In the genomic region with DNA sequence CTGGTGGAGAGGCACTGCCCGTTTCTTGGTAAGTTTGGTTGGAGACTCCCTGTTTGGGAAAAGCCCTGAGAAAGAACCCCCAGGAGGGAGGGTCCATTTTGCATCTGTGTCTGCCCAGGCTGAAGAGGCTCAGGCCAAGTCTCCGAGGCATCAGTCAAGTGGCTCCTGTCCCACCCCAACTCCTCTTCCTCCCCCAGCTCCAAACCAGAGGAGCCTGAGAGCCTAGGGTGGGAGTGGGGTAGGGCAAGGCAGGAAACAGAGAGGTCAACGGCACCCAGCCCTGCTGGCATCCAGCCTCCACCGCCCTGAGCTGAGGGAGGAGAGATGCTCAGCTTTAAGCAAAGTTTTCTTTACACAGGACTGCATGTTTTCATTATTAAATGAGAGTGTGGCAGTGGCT, we compare ENCODE assay signal across 19 cellular contexts. TPM values are rescaled to one million over a fixed set of nuclear protein-coding genes. Genes with fewer than 3 reads are reported as not detected.
A peak's percentile ranks its signal among the peaks of the same experiment; 100 is the strongest.
DNase-seq lines count a peak whose midpoint lies in the region; ATAC-seq, FAIRE-seq and TF ChIP-seq lines count a peak whose summit lies in the region.
"Had no signal": no experiment of that assay in that cellular context is flagged by ENCODE, and none has a peak within 500 bp of the region (broad histone marks: within the 10 kb centered on the region; RNA-seq: fewer than 3 reads in every experiment).

No MANE protein-coding gene starts in this region.

- no peak overlapping the region for H4K91ac ChIP-seq in neuronal stem cell (ENCODE audit: low read depth, low read length, poor library complexity)

- ATAC-seq in GM19023 (IDR thresholded peaks at IDR 0.05; ENCODE audit: unreplicated experiment) (no peak), GM21390 (IDR thresholded peaks at IDR 0.05; ENCODE audit: unreplicated experiment) (no peak)
- ATAC-seq: A549 had no signal

- H3K4me1 Mint-ChIP-seq in endodermal cell: no peaks in the 10 kb centered on the region

- H3K4me2 ChIP-seq in neuronal stem cell (ENCODE audit: insufficient read depth, low read length, poor library complexity, severe bottlenecking): no peak overlapping the region
- H3K4me2 ChIP-seq: A549 had no signal

- H3K36me3 Mint-ChIP-seq in endodermal cell (ENCODE audit: low read depth): peaks cover 2% of the 10 kb centered on the region
- H3K36me3 Mint-ChIP-seq: CD4-positive, alpha-beta memory T cell had no signal

- intact Hi-C loops in stomach (cut with DNase I; ENCODE audit: low total_unique reads) (no loop called here), kidney (cut with DNase I) (no loop called here)

- TF ChIP-seq EP300 in stomach (IDR thresholded peaks at IDR 0.05): no peak

- H2AK5ac ChIP-seq in neuronal stem cell (ENCODE audit: low read depth, low read length): peak overlapping the region; percentile 80

- no peak overlapping the region for H2BK120ac ChIP-seq in neuronal stem cell (ENCODE audit: low read depth, low read length)

- no peak overlapping the region for H3K4me3 ChIP-seq in endodermal cell (ENCODE audit: low read length)
- H3K4me3 ChIP-seq in neuronal stem cell (ENCODE audit: low read length in 2 of 2): no peak overlapping the region
- no peak overlapping the region for H3K4me3 ChIP-seq in stomach
- no peak overlapping the region for H3K4me3 ChIP-seq in kidney (ENCODE audit: low read length in 2 of 2)
- H3K4me3 ChIP-seq: A549, GM23248 had no signal

- TF ChIP-seq POLR2A in stomach (IDR thresholded peaks at IDR 0.05): no peak

- H3K23ac ChIP-seq in neuronal stem cell (ENCODE audit: low read depth, low read length, poor library complexity): no peak overlapping the region

- H3K79me1 ChIP-seq in neuronal stem cell (ENCODE audit: low read depth, low read length): no peaks in the 10 kb centered on the region

- H3K27ac ChIP-seq in endodermal cell (ENCODE audit: low read depth, low read length) (no peak overlapping the region), neuronal stem cell (replicated peaks; ENCODE audit: low read length) (no peak overlapping the region), stomach (no peak overlapping the region), kidney (ENCODE audit: low read depth in 2 of 2, low read length in 2 of 2) (no peak overlapping the region)
- H3K27ac ChIP-seq: 22Rv1, A549, C4-2B, GM23248 had no signal

- H3K9me3 ChIP-seq in endodermal cell (ENCODE audit: control insufficient read depth, low read length): peaks cover 8% of the 10 kb centered on the region
- H3K9me3 ChIP-seq in neuronal stem cell (replicated peaks in 1 of 2; ENCODE audit: control insufficient read depth in 2 of 2, insufficient read depth in 1 of 2, low read depth in 1 of 2, low read length in 2 of 2): peaks cover 4 to 5% of the 10 kb centered on the region in 2 donors
- H3K9me3 ChIP-seq in stomach: no peaks in the 10 kb centered on the region
- H3K9me3 ChIP-seq in kidney (ENCODE audit: control insufficient read depth in 1 of 2, low read length in 2 of 2): peaks cover 0 to 2% of the 10 kb centered on the region in 2 donors

- no peak overlapping the region for H3K4ac ChIP-seq in neuronal stem cell (ENCODE audit: low read length)

- H3K9ac ChIP-seq in endodermal cell (ENCODE audit: extremely low read depth, low read length, poor library complexity, severe bottlenecking) (no peak overlapping the region), neuronal stem cell (ENCODE audit: low read depth, low read length, poor library complexity) (no peak overlapping the region), kidney (ENCODE audit: low read length in 2 of 2) (no peak overlapping the region)
- H3K9ac ChIP-seq: GM23248 had no signal

- WGBS in endodermal cell (ENCODE audit: insufficient coverage in 1 of 2, insufficient read length in 1 of 2), 2 experiments: 86 to 90% methylated on average over 3 to 4 of the region's 4 CpGs
- no CpG with 5 or more reads among the region's 4 CpGs for WGBS in neuronal stem cell (ENCODE audit: extremely low coverage in 2 of 2, insufficient read length in 2 of 2, insufficient replicate concordance in 1 of 2), 2 donors
- WGBS in stomach, 5 donors: 73 to 90% (median 81%) methylated on average over 4 of the region's 4 CpGs

- H3K9me3 Mint-ChIP-seq in endodermal cell: peaks cover 14% of the 10 kb centered on the region

- no peak overlapping the region for H2AFZ ChIP-seq in neuronal stem cell (ENCODE audit: low read length)
- H2AFZ ChIP-seq: GM23248 had no signal

- H3K4me3 Mint-ChIP-seq in endodermal cell: no peak overlapping the region
- H3K4me3 Mint-ChIP-seq: CD4-positive, alpha-beta memory T cell had no signal

- FAIRE-seq in kidney (lab: Jason Lieb, UNC): no peak
- FAIRE-seq: A549, GM19239 had no signal

- no peak overlapping the region for H2BK12ac ChIP-seq in neuronal stem cell (ENCODE audit: low read length)

- H3K4me1 ChIP-seq in endodermal cell (ENCODE audit: control insufficient read depth, insufficient read depth, low read length) (no peaks in the 10 kb centered on the region), neuronal stem cell (ENCODE audit: control insufficient read depth in 2 of 2, insufficient read depth in 1 of 2, low read depth in 1 of 2, low read length in 2 of 2) (peaks cover 0 to 5% of the 10 kb centered on the region in 2 donors), stomach (peaks cover 0 to 5% (median 3%) of the 10 kb centered on the region in 4 donors), kidney (ENCODE audit: control insufficient read depth in 1 of 2, insufficient read depth in 1 of 2, low read depth in 1 of 2, low read length in 2 of 2) (peaks cover 0 to under 1% of the 10 kb centered on the region in 2 donors)
- H3K4me1 ChIP-seq: A549 had no signal

- peak overlapping the region; percentile 31 for H3K18ac ChIP-seq in neuronal stem cell (ENCODE audit: low read length)

- H3K27me3 ChIP-seq in endodermal cell (ENCODE audit: control insufficient read depth, insufficient read depth, low read length, poor library complexity, severe bottlenecking) (no peaks in the 10 kb centered on the region), neuronal stem cell (ENCODE audit: control insufficient read depth in 3 of 3, insufficient read depth in 3 of 3, low read depth in 1 of 3, low read length in 3 of 3) (no peaks in the 10 kb centered on the region), stomach (peaks cover 0 to 9% (median 0%) of the 10 kb centered on the region in 3 donors)

- H3K27me3 Mint-ChIP-seq in endodermal cell (ENCODE audit: insufficient read depth): no peaks in the 10 kb centered on the region

- H4K8ac ChIP-seq in neuronal stem cell (ENCODE audit: low read depth, low read length): no peak overlapping the region

- DNase-seq in activated effector memory CD4-positive, alpha-beta T cell treated with anti-CD3 and anti-CD28 coated beads, Interleukin-2, amount 50 U/mL, for 16 hours: peak; percentile 27
- DNase-seq in activated effector memory CD4-positive, alpha-beta T cell treated with Interleukin-2 at 50 U/mL for 16 hours: no peak
- DNase-seq in endodermal cell (peak; percentile 13), neuronal stem cell (ENCODE audit: low spot score) (no peak), stomach (peak; percentile 20), kidney (no peak)
- DNase-seq: AML-193; CD4-positive, alpha-beta memory T cell; DMS79 treated with DMSO at 0.1 percent for 48 hours; GF-D8; GM23248; HCEC 1CT had no signal

- no peak overlapping the region for H2BK15ac ChIP-seq in neuronal stem cell (ENCODE audit: low read length)

- H2BK5ac ChIP-seq in neuronal stem cell (ENCODE audit: low read length): no peak overlapping the region

- H3K36me3 ChIP-seq in endodermal cell (ENCODE audit: control insufficient read depth, insufficient read depth, low read length) (no peaks in the 10 kb centered on the region), neuronal stem cell (replicated peaks in 1 of 2; ENCODE audit: control insufficient read depth in 2 of 2, insufficient read depth in 2 of 2, low read length in 2 of 2) (peaks cover 0 to 3% of the 10 kb centered on the region in 2 donors), stomach (no peaks in the 10 kb centered on the region), kidney (ENCODE audit: control insufficient read depth in 1 of 2, insufficient read depth in 2 of 2, low read length in 2 of 2) (no peaks in the 10 kb centered on the region)

- no peak overlapping the region for H3K27ac Mint-ChIP-seq in endodermal cell
- H3K27ac Mint-ChIP-seq: CD4-positive, alpha-beta memory T cell had no signal

- no peak for TF ChIP-seq CTCF in endodermal cell (conservative IDR thresholded peaks at IDR 0.05)
- TF ChIP-seq CTCF in stomach (IDR thresholded peaks at IDR 0.05): no peak
- TF ChIP-seq CTCF in kidney (IDR thresholded peaks at IDR 0.05; ENCODE audit: borderline replicate concordance, extremely low read depth, insufficient read depth): no peak

- no peak overlapping the region for H3K14ac ChIP-seq in neuronal stem cell (ENCODE audit: low read length)

RNA-seq across cellular contexts. Expression of a gene that starts 38.2 kb away (rescaled TPM):
- total RNA-seq in endodermal cell (1 to 10 TPM; 4.4 to 4.9 TPM), stomach (1 to 10 TPM in 1 of 5 donors, not detected in 4; 3.5 TPM), kidney (0.35 TPM)
- 4.0 TPM for polyA plus RNA-seq in endodermal cell (2013, experiment 1 of 2)
- polyA plus RNA-seq in endodermal cell (2013, experiment 2 of 2): 4.0 TPM
- 3.7 TPM for polyA plus RNA-seq in neuronal stem cell (2013, experiment 1 of 2)
- polyA plus RNA-seq in neuronal stem cell (2013, experiment 2 of 2): 4.0 TPM
- polyA plus RNA-seq in stomach (under 1 TPM; 0.25 to 0.50 (median 0.31) TPM), kidney (ENCODE audit: insufficient read depth, low read depth, low replicate concordance) (not detected)
- total RNA-seq: CD4-positive, alpha-beta memory T cell; HT-29 had no signal
- polyA plus RNA-seq: CD4-positive, alpha-beta memory T cell had no signal

Comparison
In these comparisons a context has a peak if more than half of its experiments do, and no peak if none do; other contexts are left out.
1. DNase-seq: peak in activated effector memory CD4-positive, alpha-beta T cell treated with anti-CD3 and anti-CD28 coated beads, Interleukin-2, amount 50 U/mL, for 16 hours (single experiment), endodermal cell (single experiment) and stomach (single experiment); none in activated effector memory CD4-positive, alpha-beta T cell treated with Interleukin-2 at 50 U/mL for 16 hours (single experiment), neuronal stem cell (single experiment) and kidney (single experiment).